ENCODE assay signal across 6 cellular contexts in the genomic region with DNA sequence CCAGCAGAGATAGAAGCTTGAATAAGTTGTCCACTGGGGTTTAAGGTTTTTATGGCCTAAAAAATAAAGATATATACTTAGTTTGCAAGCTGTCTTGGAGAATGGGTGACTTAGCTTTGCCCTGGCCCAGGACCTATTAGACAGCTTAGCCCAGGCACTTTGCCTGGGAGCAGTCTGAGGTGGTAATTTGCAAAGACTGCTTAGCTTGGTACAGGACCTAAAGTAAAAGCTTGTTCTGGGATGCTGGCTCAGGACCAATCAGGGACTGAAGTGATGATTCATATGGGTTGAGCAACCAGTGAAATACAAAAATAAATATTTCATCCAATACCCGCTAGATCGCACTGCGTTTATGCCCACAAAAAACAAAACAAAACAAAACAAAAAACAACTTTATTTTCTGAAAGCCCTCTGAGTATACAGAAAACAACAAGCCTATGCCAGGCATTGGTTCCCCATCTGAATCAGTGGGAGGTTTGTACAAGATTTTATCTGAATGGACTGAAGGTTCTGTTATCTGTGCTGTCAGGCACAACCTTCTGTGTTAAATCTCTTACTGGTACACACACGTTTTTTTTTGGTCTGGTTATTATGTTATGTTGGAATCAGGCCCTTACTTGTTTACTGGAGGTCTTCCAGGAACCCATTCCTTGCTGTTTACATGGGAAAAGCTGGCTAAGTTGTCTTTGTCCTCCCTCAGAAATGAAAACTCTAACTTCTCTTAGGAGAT. TPM values are rescaled to one million over a fixed set of nuclear protein-coding genes. Genes with fewer than 3 reads are reported as not detected.
"Had no signal": no experiment of that assay in that cellular context is flagged by ENCODE, and none has a peak within 500 bp of the region (broad histone marks: within the 10 kb centered on the region; RNA-seq: fewer than 3 reads in every experiment).

No MANE protein-coding gene starts in this region.

RNA-seq across cellular contexts. Expression of gene CDY1, which starts 8.6 kb away (rescaled TPM):
- total RNA-seq: GM23248, H4, H7, HepG2, HFFc6, HT1080 had no signal
